ENCODE assay signal across 8 cellular contexts in the genomic region with DNA sequence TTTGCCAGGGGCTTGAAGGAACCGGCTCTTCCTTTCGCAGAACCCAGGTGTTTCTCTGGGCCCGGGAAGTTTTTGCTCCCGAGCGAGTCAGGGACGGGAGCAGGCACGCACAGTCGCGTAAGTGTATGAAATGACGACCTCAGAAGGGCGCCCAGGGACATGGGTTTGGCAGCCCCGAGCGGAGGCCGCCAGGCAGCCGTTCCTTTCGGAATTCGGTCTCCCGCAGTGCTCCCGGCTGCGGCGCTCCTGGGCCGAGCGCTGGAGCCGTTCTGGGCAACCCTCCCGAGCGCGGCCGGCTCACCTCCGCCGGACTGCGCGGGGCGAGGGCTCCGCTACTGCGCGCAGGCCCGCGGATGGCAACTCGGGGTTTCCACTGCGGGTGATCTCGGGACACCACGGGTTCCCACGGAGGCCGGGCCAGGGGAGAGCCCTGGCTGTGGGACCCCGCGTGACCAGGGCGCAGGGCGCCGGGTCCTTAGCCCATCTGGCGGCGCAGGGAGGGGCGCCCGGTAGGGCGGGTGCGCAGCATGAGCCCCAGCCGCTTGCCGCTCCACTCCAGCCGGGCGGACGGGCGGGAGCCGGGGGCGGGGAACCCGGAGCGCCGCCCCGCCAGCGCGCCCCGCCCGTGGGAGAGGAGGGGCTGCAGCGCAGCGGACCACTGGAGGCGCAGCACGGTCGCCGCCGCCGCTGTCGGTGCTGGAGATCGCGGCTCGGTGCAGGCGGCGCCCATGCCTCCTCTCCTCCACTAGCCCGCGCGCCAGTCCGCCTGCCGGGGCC. TPM values are rescaled to one million over a fixed set of nuclear protein-coding genes. Genes with fewer than 3 reads are reported as not detected.
DNase-seq lines count a peak whose midpoint lies in the region; ATAC-seq, FAIRE-seq and TF ChIP-seq lines count a peak whose summit lies in the region.

OSBPL6 (plus strand) TSS at position 690 of the 777 bp plus-strand sequence. CDS start 111,673 bp downstream, outside the sequence.

- H3K4me2 ChIP-seq in A549: peak within 1 kb of the TSS; percentile 88

- H3K4me1 ChIP-seq in A549 (peaks cover 14% of the 10 kb centered on the region), colonic mucosa (peaks cover 4% of the 10 kb centered on the region)

- no peaks in the 10 kb centered on the region for H3K9me3 ChIP-seq in A549
- H3K9me3 ChIP-seq in colonic mucosa: no peaks in the 10 kb centered on the region

- TF ChIP-seq CTCF in A549 (IDR thresholded peaks at IDR 0.05) (peak; percentile 22; the same call in 2 of the 3 replicates), colonic mucosa (IDR thresholded peaks at IDR 0.05) (no peak)

- TF ChIP-seq POLR2A in A549 (IDR thresholded peaks at IDR 0.05; ENCODE audit: low read length): peak; percentile 70

- DNase-seq in A549 (ENCODE audit: low read depth in 1 of 2, low spot score in 1 of 2) (peak; percentile 56 to 82), NCI-H2171 (lab: John Stamatoyannopoulos, UW) (peak; percentile 76), colonic mucosa (peak; percentile 73), left kidney (ENCODE audit: low read depth, low spot score) (peak; percentile 96)
- peak; percentile 41 for DNase-seq in activated CD4-positive, CD25-positive, alpha-beta regulatory T cell treated with anti-CD3 and anti-CD28 coated beads, Interleukin-2, amount 50 U/mL, for 72 hours
- DNase-seq in stimulated activated CD4-positive, alpha-beta T cell treated with anti-CD3 and anti-CD28 coated beads, Interleukin-1b, Interleukin-23, amount 100 ng/mL, for 24 hours (ENCODE audit: low read depth in 4 of 4, low spot score in 1 of 4): peak; percentile 28 to 64 (median 34)

- no peak for TF ChIP-seq EP300 in A549 (IDR thresholded peaks at IDR 0.05)

- no peak; a peak in 1 of 5 replicates for TF ChIP-seq RAD21 in A549 (conservative IDR thresholded peaks at IDR 0.05 in 1 of 2, IDR thresholded peaks at IDR 0.05 in 1 of 2)

- peak within 1 kb of the TSS; percentile 78 for H3K4me3 ChIP-seq in A549
- H3K4me3 ChIP-seq in colonic mucosa: peak within 1 kb of the TSS; percentile 87

- ATAC-seq in A549 (peak; percentile 86 to 91), GM18519 (IDR thresholded peaks at IDR 0.05; ENCODE audit: low FRiP score, unreplicated experiment) (peak; percentile 89), HG03045 (IDR thresholded peaks at IDR 0.05; ENCODE audit: unreplicated experiment) (peak; percentile 94)

- intact Hi-C loops in colonic mucosa (cut with DNase I): no loop called here

- peak within 1 kb of the TSS; percentile 62 to 76 for H3K9ac ChIP-seq in colonic mucosa (ENCODE audit: low read depth in 2 of 2, low read length in 2 of 2)

- FAIRE-seq in A549 (lab: Jason Lieb, UNC): no peak

- CTCF ChIA-PET in A549 (lab: Yijun Ruan, JAX): interaction anchor here (0.6 to 1.6 kb wide), 5 partner anchors 11 to 231 kb away, joined by 3 to 7 read pairs (median 4); no protein-coding TSS in a partner anchor

- POLR2A ChIA-PET in A549 (lab: Yijun Ruan, JAX): interaction anchor here (1.0 to 1.5 kb wide), 3 partner anchors 15 to 257 kb away, joined by 3 to 4 read pairs (median 4); partner anchors contain the start of genes PJVK and PRKRA

- H3K27me3 ChIP-seq in colonic mucosa: peaks cover 21% of the 10 kb centered on the region

- no peaks in the 10 kb centered on the region for H3K36me3 ChIP-seq in colonic mucosa

- under 1% methylated on average over 23 of the region's 90 CpGs for WGBS in A549 (ENCODE audit: missing lambda C conversion rate)

- H3K27ac ChIP-seq in A549 (peak within 1 kb of the TSS; percentile 73 to 93), colonic mucosa (peak within 1 kb of the TSS; percentile 70)

TF ChIP-seq in A549, 52 proteins besides CTCF, POLR2A, EP300 and RAD21:
- TF ChIP-seq E2F6 (IDR thresholded peaks at IDR 0.05; ENCODE audit: borderline replicate concordance, low read depth) (peak; percentile 27; the same call in 1 of the 2 replicates), TP53 (CRISPR knock-in tag; IDR thresholded peaks at IDR 0.05) (no peak), FOSB (CRISPR knock-in tag; IDR thresholded peaks at IDR 0.05) (no peak), MAX (IDR thresholded peaks at IDR 0.05) (peak; percentile 30; the same call in 1 of the 2 replicates), RFX5 (IDR thresholded peaks at IDR 0.05) (no peak), ZFP36 (IDR thresholded peaks at IDR 0.05; ENCODE audit: borderline replicate concordance, partially characterized antibody) (no peak), BCL3 (IDR thresholded peaks at IDR 0.05) (no peak), FOSL2 (IDR thresholded peaks at IDR 0.05) (no peak), FOSL2 (CRISPR knock-in tag; IDR thresholded peaks at IDR 0.05) (no peak), BHLHE40 (IDR thresholded peaks at IDR 0.05; ENCODE audit: low read depth, low read length) (no peak), CHD4 (IDR thresholded peaks at IDR 0.05; ENCODE audit: borderline replicate concordance) (no peak), RARB (CRISPR knock-in tag; IDR thresholded peaks at IDR 0.05) (no peak), ESRRA (IDR thresholded peaks at IDR 0.05; ENCODE audit: borderline replicate concordance, low read length) (no peak), NR3C1 (IDR thresholded peaks at IDR 0.05) (no peak), RNF2 (IDR thresholded peaks at IDR 0.05; ENCODE audit: borderline replicate concordance, low read depth) (0 out of 2 replicates have a peak, but pooled peaks have one; percentile 93), ZSCAN20 (CRISPR knock-in tag; IDR thresholded peaks at IDR 0.05) (no peak), CBX8 (IDR thresholded peaks at IDR 0.05) (no peak), EHF (CRISPR knock-in tag; IDR thresholded peaks at IDR 0.05) (no peak), NFE2L2 (conservative IDR thresholded peaks at IDR 0.05; ENCODE audit: low read length) (no peak), HOXB5 (CRISPR knock-in tag; IDR thresholded peaks at IDR 0.05) (no peak), EHMT2 (IDR thresholded peaks at IDR 0.05; ENCODE audit: low read depth) (no peak), PHF8 (IDR thresholded peaks at IDR 0.05; ENCODE audit: borderline replicate concordance, low read depth) (0 out of 2 replicates have a peak, but pooled peaks have one; percentile 26), CBX2 (IDR thresholded peaks at IDR 0.05; ENCODE audit: borderline replicate concordance, low read depth) (no peak), JUNB (IDR thresholded peaks at IDR 0.05) (no peak), SMC3 (IDR thresholded peaks at IDR 0.05) (no peak; the same call in 2 of the 3 replicates), MAFK (IDR thresholded peaks at IDR 0.05; ENCODE audit: partially characterized antibody) (no peak), MAZ (IDR thresholded peaks at IDR 0.05; ENCODE audit: borderline replicate concordance, low read depth, low read length) (peak; percentile 93), HDAC2 (IDR thresholded peaks at IDR 0.05) (0 out of 2 replicates have a peak, but pooled peaks have one; percentile 68), JUN (IDR thresholded peaks at IDR 0.05) (peak in 1 of 2 experiments; percentile 25; a peak in 2 of 5 replicates), CHD2 (IDR thresholded peaks at IDR 0.05; ENCODE audit: low read length, partially characterized antibody) (no peak)
- TF ChIP-seq, protein P1, sequence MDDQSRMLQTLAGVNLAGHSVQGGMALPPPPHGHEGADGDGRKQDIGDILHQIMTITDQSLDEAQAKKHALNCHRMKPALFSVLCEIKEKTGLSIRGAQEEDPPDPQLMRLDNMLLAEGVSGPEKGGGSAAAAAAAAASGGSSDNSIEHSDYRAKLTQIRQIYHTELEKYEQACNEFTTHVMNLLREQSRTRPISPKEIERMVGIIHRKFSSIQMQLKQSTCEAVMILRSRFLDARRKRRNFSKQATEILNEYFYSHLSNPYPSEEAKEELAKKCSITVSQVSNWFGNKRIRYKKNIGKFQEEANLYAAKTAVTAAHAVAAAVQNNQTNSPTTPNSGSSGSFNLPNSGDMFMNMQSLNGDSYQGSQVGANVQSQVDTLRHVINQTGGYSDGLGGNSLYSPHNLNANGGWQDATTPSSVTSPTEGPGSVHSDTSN (IDR thresholded peaks at IDR 0.05): no peak
TF ChIP-seq in A549: peak in this region for 7.

RNA-seq across cellular contexts. Expression of gene OSBPL6, which starts in this region (rescaled TPM):
- 8.1 and 8.2 TPM in 2 replicates for polyA plus RNA-seq in A549 (2011; rRNA removed)
- 2.8 and 3.0 TPM in 2 replicates for polyA plus RNA-seq in A549 (2012; cell fraction: cytosol; rRNA removed)
- polyA plus RNA-seq in A549 (2012; cell fraction: nucleus; rRNA removed): 2.3 and 3.3 TPM in 2 replicates
- polyA plus RNA-seq in A549 (2017; fragmentation: RNase III; extraction: RNeasy Plus Mini Kit Qiagen cat#74134 plus additional on column Dnase treatment): 2.9 to 3.5 TPM (median 3.0 TPM) in 3 replicates
- 4.8 and 5.7 TPM in 2 replicates for polyA minus RNA-seq in A549 (2011; rRNA and poly(A)+ RNA removed)
- under 1 TPM; 0.58 to 0.72 TPM for total RNA-seq in colonic mucosa

Comparison
In these comparisons a context has a peak if more than half of its experiments do, and no peak if none do; other contexts are left out.
1. Peak in every context shown above with its lines: DNase-seq, ATAC-seq, H3K4me3 ChIP-seq and H3K27ac ChIP-seq.
2. Peak in DNase-seq, H3K4me3 ChIP-seq, H3K27ac ChIP-seq and H3K9ac ChIP-seq in colonic mucosa; RNA of the gene not detected or under 1 TPM.
3. DNase-seq: peak in every context shown above with its lines; median percentile 96 in left kidney; 76 in NCI-H2171; 73 in colonic mucosa; 69 in A549; 41 in activated CD4-positive, CD25-positive, alpha-beta regulatory T cell treated with anti-CD3 and anti-CD28 coated beads, Interleukin-2, amount 50 U/mL, for 72 hours; 34 in stimulated activated CD4-positive, alpha-beta T cell treated with anti-CD3 and anti-CD28 coated beads, Interleukin-1b, Interleukin-23, amount 100 ng/mL, for 24 hours.